In the genomic region with DNA sequence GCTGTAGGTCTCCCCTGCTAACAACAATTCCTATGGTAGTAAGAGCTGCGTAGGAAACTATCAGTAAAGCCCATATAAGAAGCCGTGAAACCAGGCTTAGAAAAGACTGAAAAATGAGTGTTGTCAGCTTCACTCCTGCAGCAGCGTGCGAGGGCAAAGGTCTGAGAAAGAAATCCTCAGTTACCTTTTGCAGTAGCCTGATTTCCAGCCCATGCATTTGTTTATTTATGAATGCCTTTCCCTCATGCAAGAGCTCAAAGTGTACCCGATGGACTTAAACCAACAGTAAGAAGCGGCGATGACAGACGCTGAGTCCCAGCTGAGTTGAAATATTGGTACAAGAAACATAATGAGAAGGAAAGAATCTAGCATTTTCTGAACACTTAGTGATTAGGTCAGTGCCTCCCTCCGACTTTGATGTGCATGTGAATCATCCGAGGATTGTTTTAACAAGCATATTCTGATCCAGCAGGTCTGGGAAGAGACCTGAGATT, we compare ENCODE assay signal across 13 cellular contexts. TPM values are rescaled to one million over a fixed set of nuclear protein-coding genes. Genes with fewer than 3 reads are reported as not detected.
DNase-seq lines count a peak whose midpoint lies in the region; ATAC-seq, FAIRE-seq and TF ChIP-seq lines count a peak whose summit lies in the region.
"Had no signal": no experiment of that assay in that cellular context is flagged by ENCODE, and none has a peak within 500 bp of the region (broad histone marks: within the 10 kb centered on the region; RNA-seq: fewer than 3 reads in every experiment).

No MANE protein-coding gene starts in this region.

- ATAC-seq in HG02610 (IDR thresholded peaks at IDR 0.05; ENCODE audit: unreplicated experiment), result no peak
- no peak for ATAC-seq in HG03432 (IDR thresholded peaks at IDR 0.05; ENCODE audit: unreplicated experiment)

- peaks cover 37% of the 10 kb centered on the region for H3K4me1 Mint-ChIP-seq in osteocyte (ENCODE audit: unreplicated experiment)

- H3K36me3 ChIP-seq in esophagus (ENCODE audit: control insufficient read depth in 2 of 2, insufficient read depth in 2 of 2, low read length in 1 of 2), result no peaks in the 10 kb centered on the region

- H3K4me3 ChIP-seq in esophagus (ENCODE audit: low read depth in 1 of 2, low read length in 2 of 2), result peak overlapping the region in 1 of 2 donors; percentile 5

- no peaks in the 10 kb centered on the region for H3K36me3 Mint-ChIP-seq in osteocyte (ENCODE audit: unreplicated experiment)

- no peak overlapping the region for H3K27ac Mint-ChIP-seq in osteocyte (ENCODE audit: unreplicated experiment)
- H3K27ac Mint-ChIP-seq: T-helper 1 cell treated with Interleukin-12 subunit alpha and Interleukin-12 subunit beta and Interleukin-4 antibody, amounts not matched to agents 30 μg/mL and 1 μg/mL, for 36 hours had no signal

- FAIRE-seq in frontal cortex (lab: Jason Lieb, UNC), result no peak

- H3K9me3 ChIP-seq in esophagus (ENCODE audit: control insufficient read depth in 2 of 2, insufficient read depth in 1 of 2, low read depth in 1 of 2, low read length in 1 of 2), result no peaks in the 10 kb centered on the region

- peak overlapping the region; percentile 78 to 88 for H3K27ac ChIP-seq in esophagus (ENCODE audit: low read depth in 2 of 2, low read length in 1 of 2)

- WGBS in esophagus, 2 donors, result 23 to 29% methylated on average over 10 of the region's 10 CpGs

- H3K4me1 ChIP-seq in esophagus (ENCODE audit: control insufficient read depth in 2 of 2, insufficient read depth in 2 of 2, low read length in 1 of 2), result no peaks in the 10 kb centered on the region

- no peaks in the 10 kb centered on the region for H3K27me3 ChIP-seq in esophagus (ENCODE audit: control insufficient read depth in 1 of 2, insufficient read depth in 2 of 2, low read length in 2 of 2)

- H3K27me3 Mint-ChIP-seq in osteocyte (ENCODE audit: unreplicated experiment), result no peaks in the 10 kb centered on the region

- no peaks in the 10 kb centered on the region for H3K9me3 Mint-ChIP-seq in osteocyte (ENCODE audit: unreplicated experiment)
- H3K9me3 Mint-ChIP-seq: T-helper 1 cell treated with Interleukin-12 subunit alpha and Interleukin-12 subunit beta and Interleukin-4 antibody, amounts not matched to agents 30 μg/mL and 1 μg/mL, for 36 hours had no signal

- TF ChIP-seq CTCF in osteocyte (IDR thresholded peaks at IDR 0.05), result no peak

- H3K4me3 Mint-ChIP-seq in osteocyte (ENCODE audit: unreplicated experiment), result peak overlapping the region; percentile 36
- H3K4me3 Mint-ChIP-seq: T-helper 1 cell treated with Interleukin-12 subunit alpha and Interleukin-12 subunit beta and Interleukin-4 antibody, amounts not matched to agents 30 μg/mL and 1 μg/mL, for 36 hours had no signal

- peak; percentile 8 for DNase-seq in EL
- peak; percentile 47 for DNase-seq in NCI-H2227 (lab: John Stamatoyannopoulos, UW; ENCODE audit: unreplicated experiment)
- DNase-seq in osteocyte (ENCODE audit: extremely low spot score, unreplicated experiment), result no peak
- DNase-seq in frontal cortex (ENCODE audit: low spot score in 2 of 2), result no peak
- no peak for DNase-seq in GDM1 (lab: John Stamatoyannopoulos, UW)
- DNase-seq: DMS 273 treated with DMSO at 0.1 percent for 48 hours; NCI-H1930; posterior cingulate gyrus; stimulated activated naive CD4-positive, alpha-beta T cell treated with Interleukin-2 at 50 U/mL for 16 hours had no signal

RNA-seq across cellular contexts. Expression of gene POLI, which starts 15.0 kb away (rescaled TPM):
- polyA plus RNA-seq in esophagus, result 10 to 100 TPM in 1 of 2 donors, 1 to 10 TPM in 1; 4.9 to 14.2 TPM
- total RNA-seq in osteocyte, result 26.6 and 29.7 TPM in 2 replicates
- 99.9 TPM for total RNA-seq in frontal cortex

RNA-seq across cellular contexts. Expression of gene MBD2, which starts 29.8 kb away (rescaled TPM):
- polyA plus RNA-seq in esophagus, result 10 to 100 TPM; 55.0 to 55.6 TPM
- total RNA-seq in osteocyte, result 58.3 and 62.5 TPM in 2 replicates
- total RNA-seq in frontal cortex, result 18.3 TPM

Comparison
In these comparisons a context has a peak if more than half of its experiments do, and no peak if none do; other contexts are left out.
1. DNase-seq: peak in EL (single experiment) and NCI-H2227 (single experiment); none in osteocyte (single experiment), frontal cortex (0 of 2) and GDM1 (single experiment).